14 cellular contexts compared by ENCODE assay signal in genomic region chr11:119850822-119851409, GRCh38.
"Had no signal": no experiment of that assay in that cellular context is flagged by ENCODE, and none has a peak within 500 bp of the region (broad histone marks: within the 10 kb centered on the region; RNA-seq: fewer than 3 reads in every experiment).

No MANE protein-coding gene starts in this region.

- DNase-seq: colonic mucosa; dermis blood vessel endothelial cell; immature natural killer cell; left colon; left ventricle myocardium superior; mesendoderm; naive B cell; occipital lobe; pancreas; right cardiac atrium; stimulated activated CD4-positive, alpha-beta T cell treated with anti-CD3 and anti-CD28 coated beads, Interleukin-2, amount 100 ng/mL, for 48 hours; stimulated activated naive CD4-positive, alpha-beta T cell treated with Interleukin-2 at 50 U/mL for 16 hours had no signal

- H3K4me3 ChIP-seq: colonic mucosa, pancreas, smooth muscle cell had no signal

- H3K4me1 Mint-ChIP-seq: immature natural killer cell, naive B cell, nephron had no signal

- FAIRE-seq: pancreas had no signal

- H3K4me3 Mint-ChIP-seq: immature natural killer cell, naive B cell, nephron had no signal

- H3K9me3 Mint-ChIP-seq: immature natural killer cell, nephron had no signal

- H3K27ac ChIP-seq: colonic mucosa, pancreas had no signal

- H3K4me2 ChIP-seq: smooth muscle cell had no signal

- H3K27me3 ChIP-seq: colonic mucosa, pancreas had no signal

- H3K9me3 ChIP-seq: colonic mucosa, pancreas had no signal

- H3K27ac Mint-ChIP-seq: immature natural killer cell, naive B cell, nephron had no signal

- ATAC-seq: left colon, left ventricle myocardium superior, pancreas, right cardiac atrium had no signal

- H3K36me3 Mint-ChIP-seq: immature natural killer cell, naive B cell had no signal

- H3K36me3 ChIP-seq: colonic mucosa, pancreas had no signal

- H3K4me1 ChIP-seq: colonic mucosa, pancreas had no signal
